ENCODE assay signal across 18 cellular contexts in genomic region chr3:52860424-52860768, GRCh38. TPM values are rescaled to one million over a fixed set of nuclear protein-coding genes. Genes with fewer than 3 reads are reported as not detected.
DNase-seq lines count a peak whose midpoint lies in the region; ATAC-seq and TF ChIP-seq lines count a peak whose summit lies in the region.
"Had no signal": no experiment of that assay in that cellular context is flagged by ENCODE, and none has a peak within 500 bp of the region (broad histone marks: within the 10 kb centered on the region; RNA-seq: fewer than 3 reads in every experiment).

No MANE protein-coding gene starts in this region.

- H3K4me1 Mint-ChIP-seq in activated naive CD4-positive, alpha-beta T cell treated with anti-CD3 and anti-CD28 coated beads, Interleukin-2, amount 10 ng/mL, durations not matched to agents 7 days and 5 days = no peaks in the 10 kb centered on the region
- peaks cover 9% of the 10 kb centered on the region for H3K4me1 Mint-ChIP-seq in activated T-helper 17 cell treated with anti-CD3 and anti-CD28 coated beads, Interleukin-2, amount 50 U/mL, for 72 hours
- no peaks in the 10 kb centered on the region for H3K4me1 Mint-ChIP-seq in neural crest cell
- peaks cover 12% of the 10 kb centered on the region for H3K4me1 Mint-ChIP-seq in stimulated activated memory B cell treated with anti-CD40 and anti-IgM and Interleukin-4, amounts not matched to agents 10 μg/mL and 1 μg/mL and 100 μg/mL, for 72 hours

- TF ChIP-seq CTCF in neural crest cell (conservative IDR thresholded peaks at IDR 0.05) = no peak

- peaks cover 22% of the 10 kb centered on the region for H3K9me3 Mint-ChIP-seq in activated naive CD4-positive, alpha-beta T cell treated with anti-CD3 and anti-CD28 coated beads, Interleukin-2, amount 10 ng/mL, durations not matched to agents 7 days and 5 days
- no peaks in the 10 kb centered on the region for H3K9me3 Mint-ChIP-seq in activated T-helper 17 cell treated with anti-CD3 and anti-CD28 coated beads, Interleukin-2, amount 50 U/mL, for 72 hours
- peaks cover 14% of the 10 kb centered on the region for H3K9me3 Mint-ChIP-seq in neural crest cell
- H3K9me3 Mint-ChIP-seq in stimulated activated memory B cell treated with anti-CD40 and anti-IgM and Interleukin-4, amounts not matched to agents 10 μg/mL and 1 μg/mL and 100 μg/mL, for 72 hours = peaks cover 5% of the 10 kb centered on the region

- H3K4me3 Mint-ChIP-seq in activated naive CD4-positive, alpha-beta T cell treated with anti-CD3 and anti-CD28 coated beads, Interleukin-2, amount 10 ng/mL, durations not matched to agents 7 days and 5 days = no peak overlapping the region
- no peak overlapping the region for H3K4me3 Mint-ChIP-seq in activated T-helper 17 cell treated with anti-CD3 and anti-CD28 coated beads, Interleukin-2, amount 50 U/mL, for 72 hours
- no peak overlapping the region for H3K4me3 Mint-ChIP-seq in neural crest cell
- H3K4me3 Mint-ChIP-seq in stimulated activated memory B cell treated with anti-CD40 and anti-IgM and Interleukin-4, amounts not matched to agents 10 μg/mL and 1 μg/mL and 100 μg/mL, for 72 hours = no peak overlapping the region
- H3K4me3 Mint-ChIP-seq: CD4-positive, CD25-positive, alpha-beta regulatory T cell had no signal

- ATAC-seq in activated T-helper 17 cell treated with anti-CD3 and anti-CD28 coated beads, Interleukin-2, amount 50 U/mL, for 72 hours (replicated peaks) = no peak
- no peak for ATAC-seq in stimulated activated memory B cell treated with anti-CD40 and anti-IgM and Interleukin-4, amounts not matched to agents 10 μg/mL and 1 μg/mL and 100 μg/mL, for 72 hours
- no peak for ATAC-seq in GM19035 (IDR thresholded peaks at IDR 0.05; ENCODE audit: unreplicated experiment)
- ATAC-seq: HepG2 had no signal

- peaks cover 16% of the 10 kb centered on the region for H3K36me3 Mint-ChIP-seq in activated naive CD4-positive, alpha-beta T cell treated with anti-CD3 and anti-CD28 coated beads, Interleukin-2, amount 10 ng/mL, durations not matched to agents 7 days and 5 days
- peaks cover 7% of the 10 kb centered on the region for H3K36me3 Mint-ChIP-seq in activated T-helper 17 cell treated with anti-CD3 and anti-CD28 coated beads, Interleukin-2, amount 50 U/mL, for 72 hours (ENCODE audit: low read depth)
- H3K36me3 Mint-ChIP-seq in neural crest cell (ENCODE audit: low read depth) = peaks cover 15% of the 10 kb centered on the region
- peaks cover 47% of the 10 kb centered on the region for H3K36me3 Mint-ChIP-seq in stimulated activated memory B cell treated with anti-CD40 and anti-IgM and Interleukin-4, amounts not matched to agents 10 μg/mL and 1 μg/mL and 100 μg/mL, for 72 hours

- DNase-seq in activated naive CD4-positive, alpha-beta T cell treated with anti-CD3 and anti-CD28 coated beads, Interleukin-2, amount 10 ng/mL, durations not matched to agents 7 days and 5 days = no peak
- DNase-seq in activated naive CD4-positive, alpha-beta T cell treated with anti-CD3 and anti-CD28 coated beads, Interleukin-2, amount 50 U/mL, for 16 hours = no peak
- DNase-seq in neural crest cell (ENCODE audit: low read depth, low spot score) (no peak), kidney glomerular epithelial cell (lab: John Stamatoyannopoulos, UW) (no peak), NCI-H2029 (lab: John Stamatoyannopoulos, UW) (no peak)
- DNase-seq: BE2C; Calu3; CD4-positive, CD25-positive, alpha-beta regulatory T cell; GOT3; KG1; NCI-H2171 treated with DMSO at 0.1 percent for 48 hours; NCI-H69; NK-92 treated with Interleukin-12 subunit alpha and Interleukin-12 subunit beta, amount 100 ng/mL, for 24 hours; Right ventricle myocardium superior had no signal

- peak overlapping the region; percentile 7 for H3K27ac Mint-ChIP-seq in activated naive CD4-positive, alpha-beta T cell treated with anti-CD3 and anti-CD28 coated beads, Interleukin-2, amount 10 ng/mL, durations not matched to agents 7 days and 5 days
- H3K27ac Mint-ChIP-seq in activated T-helper 17 cell treated with anti-CD3 and anti-CD28 coated beads, Interleukin-2, amount 50 U/mL, for 72 hours = peak overlapping the region; percentile 62
- H3K27ac Mint-ChIP-seq in neural crest cell (ENCODE audit: unreplicated experiment) = peak overlapping the region; percentile 81
- H3K27ac Mint-ChIP-seq in stimulated activated memory B cell treated with anti-CD40 and anti-IgM and Interleukin-4, amounts not matched to agents 10 μg/mL and 1 μg/mL and 100 μg/mL, for 72 hours = peak overlapping the region; percentile 5

- H3K27me3 Mint-ChIP-seq in activated naive CD4-positive, alpha-beta T cell treated with anti-CD3 and anti-CD28 coated beads, Interleukin-2, amount 10 ng/mL, durations not matched to agents 7 days and 5 days = no peaks in the 10 kb centered on the region
- H3K27me3 Mint-ChIP-seq in activated T-helper 17 cell treated with anti-CD3 and anti-CD28 coated beads, Interleukin-2, amount 50 U/mL, for 72 hours = no peaks in the 10 kb centered on the region
- no peaks in the 10 kb centered on the region for H3K27me3 Mint-ChIP-seq in neural crest cell (ENCODE audit: low read depth)
- no peaks in the 10 kb centered on the region for H3K27me3 Mint-ChIP-seq in stimulated activated memory B cell treated with anti-CD40 and anti-IgM and Interleukin-4, amounts not matched to agents 10 μg/mL and 1 μg/mL and 100 μg/mL, for 72 hours
- H3K27me3 Mint-ChIP-seq: CD4-positive, CD25-positive, alpha-beta regulatory T cell had no signal

- CTCF ChIA-PET in activated naive CD4-positive, alpha-beta T cell treated with anti-CD3 and anti-CD28 coated beads, Interleukin-2, amount 10 ng/mL, durations not matched to agents 7 days and 5 days (lab: Charles Lee) = interaction anchor here (0.8 kb wide), 1 partner anchor 14 kb away, joined by 3 read pairs; no protein-coding TSS in a partner anchor

RNA-seq across cellular contexts. Expression of gene MUSTN1, which starts 25.6 kb away (rescaled TPM):
- total RNA-seq in activated T-helper 17 cell treated with anti-CD3 and anti-CD28 coated beads, Interleukin-2, amount 50 U/mL, for 72 hours = 1 to 10 TPM in 1 of 2 donors, not detected in 1; 2.8 TPM
- 3.4 and 4.1 TPM in 2 replicates for total RNA-seq in neural crest cell

RNA-seq across cellular contexts. Expression of gene ITIH4, which starts 29.9 kb away (rescaled TPM):
- 10 to 100 TPM in 1 of 2 donors, 1 to 10 TPM in 1; 5.5 to 12.8 TPM for total RNA-seq in activated T-helper 17 cell treated with anti-CD3 and anti-CD28 coated beads, Interleukin-2, amount 50 U/mL, for 72 hours
- total RNA-seq in neural crest cell = 6.3 and 8.6 TPM in 2 replicates

RNA-seq across cellular contexts. Expression of gene STIMATE, which starts 37.0 kb away (rescaled TPM):
- total RNA-seq in activated T-helper 17 cell treated with anti-CD3 and anti-CD28 coated beads, Interleukin-2, amount 50 U/mL, for 72 hours = 10 to 100 TPM; 13.6 to 39.0 TPM
- total RNA-seq in neural crest cell = 20.3 and 21.3 TPM in 2 replicates

Comparison
In these comparisons a context has a peak if more than half of its experiments do, and no peak if none do; other contexts are left out.
1. H3K27ac Mint-ChIP-seq: peak in every context shown above with its lines; median percentile 81 in neural crest cell; 62 in activated T-helper 17 cell treated with anti-CD3 and anti-CD28 coated beads, Interleukin-2, amount 50 U/mL, for 72 hours; 7 in activated naive CD4-positive, alpha-beta T cell treated with anti-CD3 and anti-CD28 coated beads, Interleukin-2, amount 10 ng/mL, durations not matched to agents 7 days and 5 days; 5 in stimulated activated memory B cell treated with anti-CD40 and anti-IgM and Interleukin-4, amounts not matched to agents 10 μg/mL and 1 μg/mL and 100 μg/mL, for 72 hours.